ENCODE assay signal across 8 cellular contexts in the genomic region with DNA sequence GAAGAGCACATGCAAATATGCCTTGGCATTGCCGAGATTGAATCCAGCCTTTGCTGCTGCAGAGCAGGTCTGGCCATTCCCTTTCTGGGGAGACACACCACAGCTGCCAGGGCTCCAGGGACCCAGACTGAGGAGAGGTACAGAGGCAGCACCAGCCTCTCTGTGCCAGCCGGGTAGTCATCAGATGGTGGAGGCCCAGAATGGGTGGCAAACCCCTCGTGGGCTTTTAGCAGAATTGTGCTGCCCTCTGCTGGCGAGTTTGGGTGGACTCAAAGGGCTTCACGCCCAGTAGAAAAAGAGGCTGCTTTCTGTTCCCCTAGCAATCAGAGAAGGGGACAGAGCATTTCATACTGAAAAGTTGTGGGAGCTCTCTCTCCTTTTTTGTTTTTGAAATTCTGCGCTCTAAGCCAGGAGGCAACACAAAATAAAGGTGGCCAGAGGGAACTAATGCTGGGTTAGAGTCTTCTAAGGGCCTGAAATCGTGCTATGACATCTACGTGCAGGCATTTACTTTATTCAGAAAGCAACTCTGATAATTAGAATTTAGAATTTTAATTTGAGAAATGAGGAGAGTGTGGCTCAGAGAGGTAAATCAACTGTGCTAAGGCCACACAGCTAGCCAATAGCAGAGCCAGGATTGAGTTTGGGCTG.
A peak's percentile ranks its signal among the peaks of the same experiment; 100 is the strongest.
DNase-seq lines count a peak whose midpoint lies in the region; ATAC-seq and TF ChIP-seq lines count a peak whose summit lies in the region.

No MANE protein-coding gene starts in this region.

- DNase-seq in LNCaP clone FGC (ENCODE audit: low read depth): peak; percentile 21
- DNase-seq in RWPE2 (ENCODE audit: low spot score): peak; percentile 76
- peak; percentile 54 for DNase-seq in activated gamma-delta T cell treated with anti-CD3 and anti-CD28 coated beads, Interleukin-2, amount 50 U/mL, for 16 hours (ENCODE audit: low read depth)
- DNase-seq in glutamatergic neuron: peak; percentile 91
- DNase-seq in pons (ENCODE audit: low spot score): peak; percentile 92
- peak; percentile 85 for DNase-seq in ureter (ENCODE audit: low spot score)

- no peaks in the 10 kb centered on the region for H3K9me3 ChIP-seq in RWPE2 (ENCODE audit: severe bottlenecking)

- peak overlapping the region; percentile 100 for H3K27ac Mint-ChIP-seq in glutamatergic neuron (ENCODE audit: unreplicated experiment)

- H3K27me3 Mint-ChIP-seq in glutamatergic neuron (ENCODE audit: unreplicated experiment): peaks cover 14% of the 10 kb centered on the region

- H3K4me3 Mint-ChIP-seq in glutamatergic neuron (ENCODE audit: unreplicated experiment): peak overlapping the region; percentile 79

- TF ChIP-seq CTCF in C4-2B (conservative IDR thresholded peaks at IDR 0.05) (peak; percentile 90), LNCaP clone FGC (IDR thresholded peaks at IDR 0.05; ENCODE audit: control insufficient read depth, extremely low read depth, insufficient read depth) (peak; percentile 79), RWPE2 (IDR thresholded peaks at IDR 0.05; ENCODE audit: poor library complexity, severe bottlenecking) (peak; percentile 87), glutamatergic neuron (IDR thresholded peaks at IDR 0.05; ENCODE audit: partially characterized antibody, unreplicated experiment) (peak; percentile 96)

- H3K4me3 ChIP-seq in LNCaP clone FGC (ENCODE audit: low read depth, low read length) (no peak overlapping the region), RWPE2 (ENCODE audit: severe bottlenecking) (no peak overlapping the region)

- H3K27ac ChIP-seq in C4-2B (no peak overlapping the region), RWPE2 (ENCODE audit: poor library complexity, severe bottlenecking) (no peak overlapping the region)

- no peaks in the 10 kb centered on the region for H3K27me3 ChIP-seq in RWPE2 (ENCODE audit: insufficient read depth, poor library complexity, severe bottlenecking)

- H3K36me3 ChIP-seq in RWPE2 (ENCODE audit: low read depth): no peaks in the 10 kb centered on the region

- ATAC-seq in GM19397 (IDR thresholded peaks at IDR 0.05; ENCODE audit: unreplicated experiment): peak; percentile 68
- peak; percentile 82 for ATAC-seq in RWPE2 (ENCODE audit: low read depth)

- peaks cover 45% of the 10 kb centered on the region for H3K4me1 Mint-ChIP-seq in glutamatergic neuron (ENCODE audit: low read depth, unreplicated experiment)

- H3K9me3 Mint-ChIP-seq in glutamatergic neuron (ENCODE audit: unreplicated experiment): peaks cover 13% of the 10 kb centered on the region

- H3K36me3 Mint-ChIP-seq in glutamatergic neuron (ENCODE audit: unreplicated experiment): no peaks in the 10 kb centered on the region

- no peaks in the 10 kb centered on the region for H3K4me1 ChIP-seq in RWPE2 (ENCODE audit: insufficient read depth, poor library complexity, severe bottlenecking)

Comparison
In these comparisons a context has a peak if more than half of its experiments do, and no peak if none do; other contexts are left out.
1. DNase-seq: peak in every context shown above with its lines; median percentile 92 in pons; 91 in glutamatergic neuron; 85 in ureter; 76 in RWPE2; 54 in activated gamma-delta T cell treated with anti-CD3 and anti-CD28 coated beads, Interleukin-2, amount 50 U/mL, for 16 hours; 21 in LNCaP clone FGC.